In the genomic region with DNA sequence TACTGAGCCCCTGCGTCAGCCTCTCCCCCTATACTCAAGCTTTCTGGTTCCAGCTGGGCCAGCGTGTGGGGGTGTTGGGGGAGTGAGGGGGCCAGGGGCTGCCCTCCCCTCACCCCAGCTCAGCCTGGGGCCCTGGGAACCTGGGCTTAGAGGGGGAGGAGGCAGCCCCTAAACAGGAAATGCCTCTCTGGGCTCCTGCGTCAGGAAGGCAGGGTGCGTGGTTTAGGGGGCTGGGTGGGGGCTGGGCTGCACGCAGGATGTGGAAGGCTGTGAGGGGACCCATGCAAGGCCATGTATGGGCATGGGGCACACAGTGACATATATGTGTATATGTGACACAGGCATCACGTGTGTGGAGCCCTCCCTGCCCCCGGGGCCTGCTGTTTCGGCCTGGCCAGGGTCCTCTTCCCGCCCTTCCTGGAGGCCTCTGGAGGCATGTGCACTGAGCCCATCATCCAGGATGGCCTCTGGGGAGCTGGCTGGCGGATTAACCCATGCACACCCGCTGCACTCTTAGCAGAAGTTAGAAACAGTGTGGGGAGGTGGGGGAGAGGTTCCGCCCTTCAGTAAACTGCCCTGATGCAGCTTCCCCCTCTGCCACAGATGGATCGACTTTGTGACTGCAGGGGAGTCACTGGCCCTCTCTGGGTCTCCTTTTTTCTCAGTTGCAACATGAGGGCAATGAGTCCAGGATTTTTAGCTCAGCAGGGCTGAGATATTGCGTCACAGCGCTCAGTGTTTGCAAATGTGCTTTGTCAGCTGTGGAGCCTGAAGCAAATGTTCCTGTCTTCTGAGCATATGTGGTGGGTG, we compare ENCODE assay signal across 8 cellular contexts. TPM values are rescaled to one million over a fixed set of nuclear protein-coding genes. Genes with fewer than 3 reads are reported as not detected.
DNase-seq lines count a peak whose midpoint lies in the region; ATAC-seq and TF ChIP-seq lines count a peak whose summit lies in the region.

No MANE protein-coding gene starts in this region.

- TF ChIP-seq POLR2A in heart left ventricle (IDR thresholded peaks at IDR 0.05) = no peak

- no peaks in the 10 kb centered on the region for H3K36me3 Mint-ChIP-seq in activated T-helper 2 cell treated with anti-CD3 and anti-CD28 coated beads, Interferon-gamma antibody, Interleukin-2, Interleukin-4, amounts not matched to agents 10 μg/mL and 5 μg/mL and 100 μg/mL, durations not matched to agents 14 hours and 24 hours and 36 hours (ENCODE audit: low read depth)

- no peak overlapping the region for H3K4me3 Mint-ChIP-seq in activated T-helper 2 cell treated with anti-CD3 and anti-CD28 coated beads, Interferon-gamma antibody, Interleukin-2, Interleukin-4, amounts not matched to agents 10 μg/mL and 5 μg/mL and 100 μg/mL, durations not matched to agents 14 hours and 24 hours and 36 hours (ENCODE audit: low read depth)

- H3K36me3 ChIP-seq in BLaER1 treated with 17β-estradiol and CSF1 and Interleukin-3, amounts not matched to agents 10 nM and 100 nM = no peaks in the 10 kb centered on the region
- H3K36me3 ChIP-seq in heart left ventricle = no peaks in the 10 kb centered on the region

- WGBS in heart left ventricle, 4 donors = 32 to 57% (median 38%) methylated on average over 10 to 15 of the region's 15 CpGs

- H3K4me1 ChIP-seq in BLaER1 treated with 17β-estradiol and CSF1 and Interleukin-3, amounts not matched to agents 10 nM and 100 nM = peaks cover 62 to 82% (median 79%) of the 10 kb centered on the region in 10 experiments
- peaks cover 0 to 51% (median 35%) of the 10 kb centered on the region in 12 donors for H3K4me1 ChIP-seq in heart left ventricle

- H3K9me3 Mint-ChIP-seq in activated T-helper 2 cell treated with anti-CD3 and anti-CD28 coated beads, Interferon-gamma antibody, Interleukin-2, Interleukin-4, amounts not matched to agents 10 μg/mL and 5 μg/mL and 100 μg/mL, durations not matched to agents 14 hours and 24 hours and 36 hours = peaks cover 6% of the 10 kb centered on the region

- intact Hi-C loops in activated T-helper 2 cell treated with anti-CD3 and anti-CD28 coated beads, Interferon-gamma antibody, Interleukin-2, Interleukin-4, amounts not matched to agents 10 μg/mL and 5 μg/mL and 100 μg/mL, durations not matched to agents 14 hours and 24 hours and 36 hours (cut with micrococcal nuclease) = no loop called here
- intact Hi-C loops in heart left ventricle (cut with DNase I) = no loop called here

- H3K9ac ChIP-seq in BLaER1 treated with 17β-estradiol and CSF1 and Interleukin-3, amounts not matched to agents 10 nM and 100 nM = peak overlapping the region; percentile 81 to 92 (median 87); a peak in 21 of 22 replicates

- peaks cover 17% of the 10 kb centered on the region for H3K4me1 Mint-ChIP-seq in activated T-helper 2 cell treated with anti-CD3 and anti-CD28 coated beads, Interferon-gamma antibody, Interleukin-2, Interleukin-4, amounts not matched to agents 10 μg/mL and 5 μg/mL and 100 μg/mL, durations not matched to agents 14 hours and 24 hours and 36 hours (ENCODE audit: low read depth)

- H3K27me3 ChIP-seq in BLaER1 treated with 17β-estradiol and CSF1 and Interleukin-3, amounts not matched to agents 10 nM and 100 nM = no peaks in the 10 kb centered on the region
- no peaks in the 10 kb centered on the region for H3K27me3 ChIP-seq in heart left ventricle

- DNase-seq in Kasumi-1 (lab: John Stamatoyannopoulos, UW) (peak; percentile 75 to 79), heart left ventricle (peak; percentile 52 to 76 (median 72)), skeletal muscle cell (ENCODE audit: low read depth) (peak; percentile 91), ecto neural progenitor cell (ENCODE audit: low spot score) (no peak)
- DNase-seq in activated T-helper 2 cell treated with anti-CD3 and anti-CD28 coated beads, Interferon-gamma antibody, Interleukin-2, Interleukin-4, amounts not matched to agents 10 μg/mL and 5 μg/mL and 100 μg/mL, durations not matched to agents 14 hours and 24 hours and 36 hours (ENCODE audit: low spot score) = no peak

- ATAC-seq in heart left ventricle (peak in 3 of 4 donors; percentile 30 to 35 (median 32)), GM18858 (IDR thresholded peaks at IDR 0.05; ENCODE audit: unreplicated experiment) (no peak), HG02981 (IDR thresholded peaks at IDR 0.05; ENCODE audit: unreplicated experiment) (no peak)

- H3K9me3 ChIP-seq in BLaER1 treated with 17β-estradiol and CSF1 and Interleukin-3, amounts not matched to agents 10 nM and 100 nM (replicated peaks in 1 of 11) = peaks cover 0 to 21% (median 14%) of the 10 kb centered on the region in 11 experiments; a peak in 15 of 22 replicates
- no peaks in the 10 kb centered on the region for H3K9me3 ChIP-seq in heart left ventricle

- no peaks in the 10 kb centered on the region for H3K27me3 Mint-ChIP-seq in activated T-helper 2 cell treated with anti-CD3 and anti-CD28 coated beads, Interferon-gamma antibody, Interleukin-2, Interleukin-4, amounts not matched to agents 10 μg/mL and 5 μg/mL and 100 μg/mL, durations not matched to agents 14 hours and 24 hours and 36 hours (ENCODE audit: low read depth)

- H3K27ac ChIP-seq in BLaER1 treated with 17β-estradiol and CSF1 and Interleukin-3, amounts not matched to agents 10 nM and 100 nM = peak overlapping the region; percentile 73 to 98 (median 94); a peak in 21 of 22 replicates
- H3K27ac ChIP-seq in heart left ventricle = peak overlapping the region; percentile 51 to 94 (median 84)

- H4K20me1 ChIP-seq in BLaER1 treated with 17β-estradiol and CSF1 and Interleukin-3, amounts not matched to agents 10 nM and 100 nM = peaks cover 0 to 32% (median 12%) of the 10 kb centered on the region in 11 experiments; a peak in 12 of 22 replicates

- no peak for TF ChIP-seq CTCF in heart left ventricle (IDR thresholded peaks at IDR 0.05)

- H3K4me2 ChIP-seq in BLaER1 treated with 17β-estradiol and CSF1 and Interleukin-3, amounts not matched to agents 10 nM and 100 nM = peak overlapping the region; percentile 98 to 100 (median 100)

- peak overlapping the region in 9 of 10 experiments; percentile 66 to 80 (median 69); a peak in 18 of 20 replicates for H3K4me3 ChIP-seq in BLaER1 treated with 17β-estradiol and CSF1 and Interleukin-3, amounts not matched to agents 10 nM and 100 nM
- peak overlapping the region in 5 of 12 donors; percentile 61 to 66 (median 65) for H3K4me3 ChIP-seq in heart left ventricle
- H3K4me3 ChIP-seq in skeletal muscle cell (ENCODE audit: low read depth, low read length) = no peak overlapping the region

- peak overlapping the region; percentile 46 for H3K27ac Mint-ChIP-seq in activated T-helper 2 cell treated with anti-CD3 and anti-CD28 coated beads, Interferon-gamma antibody, Interleukin-2, Interleukin-4, amounts not matched to agents 10 μg/mL and 5 μg/mL and 100 μg/mL, durations not matched to agents 14 hours and 24 hours and 36 hours

RNA-seq across cellular contexts. Expression of a gene that starts 1.1 kb away (rescaled TPM):
- not detected in 2 replicates for total RNA-seq in activated T-helper 2 cell treated with anti-CD3 and anti-CD28 coated beads, Interferon-gamma antibody, Interleukin-2, Interleukin-4, amounts not matched to agents 10 μg/mL and 5 μg/mL and 100 μg/mL, durations not matched to agents 14 hours and 24 hours and 36 hours
- 10 to 100 TPM in 5 of 9 donors, 1 to 10 TPM in 4; 6.5 to 33.1 (median 11.8) TPM for total RNA-seq in heart left ventricle
- 10 to 100 TPM in 1 of 2 donors, 1 to 10 TPM in 1; 6.0 to 19.9 TPM for polyA plus RNA-seq in heart left ventricle

RNA-seq across cellular contexts. Expression of a gene that starts 18.3 kb away (rescaled TPM):
- 1.5 and 1.6 TPM in 2 replicates for total RNA-seq in activated T-helper 2 cell treated with anti-CD3 and anti-CD28 coated beads, Interferon-gamma antibody, Interleukin-2, Interleukin-4, amounts not matched to agents 10 μg/mL and 5 μg/mL and 100 μg/mL, durations not matched to agents 14 hours and 24 hours and 36 hours
- total RNA-seq in heart left ventricle = 1 to 10 TPM in 8 of 9 donors, under 1 TPM in 1; 0.99 to 5.2 (median 1.5) TPM
- 1 to 10 TPM; 1.3 to 2.9 TPM for polyA plus RNA-seq in heart left ventricle

RNA-seq across cellular contexts. Expression of a gene that starts 26.3 kb away (rescaled TPM):
- total RNA-seq in activated T-helper 2 cell treated with anti-CD3 and anti-CD28 coated beads, Interferon-gamma antibody, Interleukin-2, Interleukin-4, amounts not matched to agents 10 μg/mL and 5 μg/mL and 100 μg/mL, durations not matched to agents 14 hours and 24 hours and 36 hours = not detected in 2 replicates
- total RNA-seq in heart left ventricle = 1 to 10 TPM in 1 of 9 donors, under 1 TPM in 3, not detected in 5; 0.09 to 7.9 (median 0.18) TPM
- polyA plus RNA-seq in heart left ventricle = under 1 TPM; 0.08 TPM

RNA-seq across cellular contexts. Expression of a gene that starts 26.9 kb away (rescaled TPM):
- 45.1 and 46.0 TPM in 2 replicates for total RNA-seq in activated T-helper 2 cell treated with anti-CD3 and anti-CD28 coated beads, Interferon-gamma antibody, Interleukin-2, Interleukin-4, amounts not matched to agents 10 μg/mL and 5 μg/mL and 100 μg/mL, durations not matched to agents 14 hours and 24 hours and 36 hours
- 10 to 100 TPM in 8 of 9 donors, 1 to 10 TPM in 1; 9.7 to 39.2 (median 16.5) TPM for total RNA-seq in heart left ventricle
- 10 to 100 TPM; 24.7 to 77.4 TPM for polyA plus RNA-seq in heart left ventricle

RNA-seq across cellular contexts. Expression of a gene that starts 29.0 kb away (rescaled TPM):
- 78.9 and 85.2 TPM in 2 replicates for total RNA-seq in activated T-helper 2 cell treated with anti-CD3 and anti-CD28 coated beads, Interferon-gamma antibody, Interleukin-2, Interleukin-4, amounts not matched to agents 10 μg/mL and 5 μg/mL and 100 μg/mL, durations not matched to agents 14 hours and 24 hours and 36 hours
- total RNA-seq in heart left ventricle = 10 to 100 TPM; 41.6 to 93.0 (median 65.3) TPM
- 100 to 1,000 TPM in 1 of 2 donors, 10 to 100 TPM in 1; 49.9 to 136 TPM for polyA plus RNA-seq in heart left ventricle

Comparison
In these comparisons a context has a peak if more than half of its experiments do, and no peak if none do; other contexts are left out.
1. DNase-seq: peak in Kasumi-1 (2 of 2), heart left ventricle (5 of 5) and skeletal muscle cell (single experiment); none in activated T-helper 2 cell treated with anti-CD3 and anti-CD28 coated beads, Interferon-gamma antibody, Interleukin-2, Interleukin-4, amounts not matched to agents 10 μg/mL and 5 μg/mL and 100 μg/mL, durations not matched to agents 14 hours and 24 hours and 36 hours (single experiment) and ecto neural progenitor cell (single experiment).
2. ATAC-seq: peak in heart left ventricle (3 of 4); none in GM18858 (single experiment) and HG02981 (single experiment).